ENCODE assay signal across 12 cellular contexts in the genomic region with DNA sequence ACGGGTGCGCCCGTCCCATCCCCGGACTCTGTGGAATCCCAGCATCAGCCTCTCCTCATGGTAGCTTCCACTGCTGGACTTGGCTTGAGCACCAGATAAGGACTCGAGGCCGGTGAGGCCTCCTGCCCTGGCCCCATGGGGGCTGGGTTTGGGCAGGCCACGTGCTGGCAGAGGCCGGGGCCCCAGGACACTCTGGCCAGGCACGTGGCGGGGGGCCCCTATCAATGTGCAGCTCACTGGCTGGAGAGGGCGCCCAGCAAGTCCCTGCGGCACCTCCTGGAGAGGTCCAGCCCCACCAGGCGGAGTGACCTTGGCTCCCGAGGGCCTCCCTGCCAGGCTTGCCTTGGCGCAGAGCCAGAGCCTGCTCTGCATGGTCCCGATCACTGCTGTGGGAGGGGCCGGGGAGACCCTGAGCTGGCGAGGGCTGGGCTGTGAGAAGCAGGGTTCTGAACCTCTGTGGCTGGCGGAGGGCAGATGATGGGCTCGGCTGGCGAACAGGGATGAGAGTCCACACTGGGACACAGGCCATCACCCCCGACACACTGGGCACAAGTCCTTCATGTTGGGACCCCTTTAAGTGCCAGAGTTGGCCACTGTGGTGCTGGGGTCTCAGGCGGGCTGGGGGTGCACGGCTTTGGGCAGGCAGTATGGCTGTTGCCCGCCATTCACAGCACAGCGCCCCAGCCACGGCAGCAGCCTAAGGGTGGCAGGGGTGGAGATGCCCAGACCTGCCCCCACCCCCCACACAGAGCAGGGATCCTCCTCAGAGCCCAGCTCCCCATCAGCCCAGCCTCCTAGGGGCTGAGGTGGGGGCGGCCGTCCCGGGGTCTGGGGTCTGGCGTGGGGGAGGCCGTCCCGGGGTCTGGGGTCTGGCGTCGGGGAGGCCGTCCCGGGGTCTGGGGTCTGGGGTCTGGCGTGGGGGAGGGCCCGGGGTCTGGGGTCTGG. TPM values are rescaled to one million over a fixed set of nuclear protein-coding genes. Genes with fewer than 3 reads are reported as not detected.
DNase-seq lines count a peak whose midpoint lies in the region; ATAC-seq, FAIRE-seq and TF ChIP-seq lines count a peak whose summit lies in the region.
"Had no signal": no experiment of that assay in that cellular context is flagged by ENCODE, and none has a peak within 500 bp of the region (broad histone marks: within the 10 kb centered on the region; RNA-seq: fewer than 3 reads in every experiment).

No MANE protein-coding gene starts in this region.

- no peak for FAIRE-seq in D721Med (lab: Jason Lieb, UNC)
- FAIRE-seq: RCC 7860 had no signal

- H4K20me1 ChIP-seq in SK-N-SH (ENCODE audit: insufficient read depth) = peaks cover 30% of the 10 kb centered on the region

- H2AFZ ChIP-seq in SK-N-SH (ENCODE audit: low read depth) = no peak overlapping the region

- no peaks in the 10 kb centered on the region for H3K9me2 ChIP-seq in SK-N-SH

- H3K4me1 ChIP-seq in SK-N-SH (ENCODE audit: control insufficient read depth in 1 of 2, insufficient read depth in 2 of 2, low read depth in 1 of 2, low read length in 1 of 2) (peaks cover 0 to 47% of the 10 kb centered on the region in 2 experiments; a peak in 1 of 4 replicates), Panc1 (ENCODE audit: control insufficient read depth, insufficient read depth, low read length) (peaks cover 48% of the 10 kb centered on the region), left lung (peaks cover 37 to 89% of the 10 kb centered on the region in 2 donors), thyroid gland (peaks cover 50 to 98% of the 10 kb centered on the region in 2 donors), gastrocnemius medialis (peaks cover 67 to 75% of the 10 kb centered on the region in 2 donors)

- no peak for TF ChIP-seq EP300 in SK-N-SH (IDR thresholded peaks at IDR 0.05; ENCODE audit: borderline replicate concordance in 1 of 2, low read depth in 1 of 2, low read length in 1 of 2)

- CTCF ChIA-PET in SK-N-SH (lab: Yijun Ruan, JAX) = interaction anchor here (0.9 to 22.5 kb wide), 7 partner anchors 9 to 152 kb away, joined by 3 to 511 read pairs (median 7); a partner anchor contains a TSS
- CTCF ChIA-PET in Panc1 (lab: Charles Lee) = interaction anchor here (1.3 kb wide), 1 partner anchor 151 kb away, joined by 4 read pairs; no protein-coding TSS in a partner anchor

- TF ChIP-seq CTCF in SK-N-SH (IDR thresholded peaks at IDR 0.05) (no peak), Panc1 (IDR thresholded peaks at IDR 0.05) (no peak), left lung (IDR thresholded peaks at IDR 0.05) (no peak), thyroid gland (IDR thresholded peaks at IDR 0.05) (no peak), D721Med (IDR thresholded peaks at IDR 0.05; ENCODE audit: insufficient read depth, missing control alignments) (no peak), gastrocnemius medialis (IDR thresholded peaks at IDR 0.05 in 4 of 5, conservative IDR thresholded peaks at IDR 0.05 in 1 of 5) (no peak)

- 94% methylated on average over 6 of the region's 39 CpGs for WGBS in SK-N-SH (ENCODE audit: low lambda C conversion rate)
- 37 to 41% methylated on average over 10 to 15 of the region's 39 CpGs for WGBS in thyroid gland, 2 donors

- H3K79me2 ChIP-seq in SK-N-SH (ENCODE audit: insufficient read depth) = no peaks in the 10 kb centered on the region

- TF ChIP-seq POLR2A in thyroid gland (IDR thresholded peaks at IDR 0.05) = no peak
- no peak for TF ChIP-seq POLR2A in gastrocnemius medialis (IDR thresholded peaks at IDR 0.05)

- H3K4me3 ChIP-seq in SK-N-SH (ENCODE audit: low read depth in 2 of 2, low read length in 1 of 2) (no peak overlapping the region), Panc1 (ENCODE audit: low read depth in 2 of 2, low read length in 2 of 2) (no peak overlapping the region), left lung (no peak overlapping the region), thyroid gland (replicated peaks in 1 of 3) (no peak overlapping the region), gastrocnemius medialis (no peak overlapping the region)
- H3K4me3 ChIP-seq: coronary artery had no signal

- peaks cover 0 to 6% of the 10 kb centered on the region in 2 experiments for H3K36me3 ChIP-seq in SK-N-SH (replicated peaks in 1 of 2; ENCODE audit: control insufficient read depth in 1 of 2, insufficient read depth in 2 of 2, low read length in 1 of 2)
- H3K36me3 ChIP-seq in Panc1 (ENCODE audit: control insufficient read depth, insufficient read depth, low read length) = no peaks in the 10 kb centered on the region
- H3K36me3 ChIP-seq in left lung = peaks cover 0 to 7% of the 10 kb centered on the region in 2 donors
- no peaks in the 10 kb centered on the region for H3K36me3 ChIP-seq in thyroid gland
- H3K36me3 ChIP-seq in gastrocnemius medialis = no peaks in the 10 kb centered on the region

- ATAC-seq in SK-N-SH treated with all-trans-retinoic acid at 6 μM for 48 hours (no peak), Panc1 (peak; percentile 4; the same call in 1 of the 2 replicates), left lung (no peak), gastrocnemius medialis (no peak)

- no peaks in the 10 kb centered on the region for H3F3A ChIP-seq in SK-N-SH (replicated peaks; ENCODE audit: insufficient read depth)

- POLR2A ChIA-PET in SK-N-SH (lab: Yijun Ruan, JAX) (interaction anchor here (1.0 to 1.1 kb wide), 2 partner anchors 19 to 156 kb away, joined by 3 read pairs; a partner anchor contains a TSS), Panc1 (lab: Charles Lee) (interaction anchor here (0.6 to 0.7 kb wide), 2 partner anchors 15 to 21 kb away, joined by 3 read pairs; no protein-coding TSS in a partner anchor)

- H3K27ac ChIP-seq in SK-N-SH (ENCODE audit: low read depth in 2 of 2, low read length in 1 of 2) (no peak overlapping the region; a peak in 1 of 4 replicates), Panc1 (ENCODE audit: low read length) (no peak overlapping the region), left lung (no peak overlapping the region), thyroid gland (no peak overlapping the region), gastrocnemius medialis (no peak overlapping the region)

- no peak overlapping the region for H3K4me2 ChIP-seq in SK-N-SH

- H3K9ac ChIP-seq in SK-N-SH = no peak overlapping the region

- H3K9me3 ChIP-seq in SK-N-SH (no peaks in the 10 kb centered on the region), Panc1 (ENCODE audit: control insufficient read depth, insufficient read depth, low read depth, low read length) (no peaks in the 10 kb centered on the region), left lung (no peaks in the 10 kb centered on the region), thyroid gland (no peaks in the 10 kb centered on the region), gastrocnemius medialis (no peaks in the 10 kb centered on the region)

- intact Hi-C loops in Panc1 (cut with micrococcal nuclease; ENCODE audit: unreplicated experiment) (loop anchor here (5.0 kb wide), 1 partner anchor 155 kb away; no protein-coding TSS in a partner anchor), left lung (cut with DNase I) (no loop called here), thyroid gland (cut with DNase I) (loop anchor here (5.0 kb wide), 1 partner anchor 100 kb away; no protein-coding TSS in a partner anchor), gastrocnemius medialis (cut with DNase I; ENCODE audit: low total_unique reads) (no loop called here)

- BruUV-seq in Panc1 (replicated peaks; lab: Mats Ljungman, UMichigan) = no TSS peak

- no peak for TF ChIP-seq RAD21 in SK-N-SH (IDR thresholded peaks at IDR 0.05; ENCODE audit: low read length)

- DNase-seq in SK-N-SH = peak; percentile 89
- DNase-seq in Panc1 (ENCODE audit: low read depth, low spot score) = no peak
- peak; percentile 34 to 78 for DNase-seq in left lung
- peak; percentile 78 to 82 for DNase-seq in thyroid gland
- no peak for DNase-seq in D721Med (ENCODE audit: insufficient read length, low spot score)
- no peak for DNase-seq in epidermal melanocyte (ENCODE audit: insufficient read length, low spot score)
- no peak for DNase-seq in gastrocnemius medialis
- DNase-seq: activated CD4-positive, CD25-positive, alpha-beta regulatory T cell treated with anti-CD3 and anti-CD28 coated beads, Interleukin-2, amount 50 U/mL, for 72 hours; stimulated activated CD4-positive, alpha-beta T cell treated with anti-CD3 and anti-CD28 coated beads, Interleukin-15, amount 100 ng/mL, for 24 hours had no signal

- H3K27me3 ChIP-seq in SK-N-SH (ENCODE audit: insufficient read depth) = no peaks in the 10 kb centered on the region
- H3K27me3 ChIP-seq in Panc1 (ENCODE audit: control insufficient read depth, insufficient read depth, low read length) = no peaks in the 10 kb centered on the region
- H3K27me3 ChIP-seq in left lung = no peaks in the 10 kb centered on the region
- H3K27me3 ChIP-seq in thyroid gland = no peaks in the 10 kb centered on the region
- no peaks in the 10 kb centered on the region for H3K27me3 ChIP-seq in gastrocnemius medialis

- in situ Hi-C loops in Panc1 (cut with HindIII; ENCODE audit: low pct_unique_long_range_greater_than_20kb, low sequenced_read_pairs) = no loop called here
- in situ Hi-C loops in gastrocnemius medialis (cut with MboI; ENCODE audit: low sequenced_read_pairs in 4 of 4) = no loop called here

TF ChIP-seq in SK-N-SH, 30 proteins besides CTCF, POLR2A, EP300 and RAD21 (continues in another document):
- no peak for TF ChIP-seq YY1 (IDR thresholded peaks at IDR 0.05; ENCODE audit: low read depth)
- TF ChIP-seq FOXJ3 (CRISPR knock-in tag; IDR thresholded peaks at IDR 0.05) = no peak
- no peak for TF ChIP-seq NRF1 (IDR thresholded peaks at IDR 0.05; ENCODE audit: low read depth, low read length)
- no peak for TF ChIP-seq SMC3 (IDR thresholded peaks at IDR 0.05; ENCODE audit: low read depth, low read length)
- TF ChIP-seq NFIC (IDR thresholded peaks at IDR 0.05; ENCODE audit: borderline replicate concordance) = no peak

TF ChIP-seq in SK-N-SH treated with all-trans-retinoic acid at 6 μM for 48 hours, 23 proteins besides CTCF, POLR2A, EP300 and RAD21 (continues in another document):
- TF ChIP-seq TOX (CRISPR knock-in tag; IDR thresholded peaks at IDR 0.05; ENCODE audit: borderline replicate concordance) (no peak), ISL1 (CRISPR knock-in tag; IDR thresholded peaks at IDR 0.05) (no peak), OSR1 (CRISPR knock-in tag; IDR thresholded peaks at IDR 0.05) (no peak), GLIS3 (CRISPR knock-in tag; IDR thresholded peaks at IDR 0.05) (no peak), ZNF70 (CRISPR knock-in tag; IDR thresholded peaks at IDR 0.05) (no peak), BACH2 (CRISPR knock-in tag; IDR thresholded peaks at IDR 0.05; ENCODE audit: borderline replicate concordance) (no peak), ZFP30 (CRISPR knock-in tag; IDR thresholded peaks at IDR 0.05) (no peak), ESRRG (CRISPR knock-in tag; IDR thresholded peaks at IDR 0.05) (no peak), PPARA (CRISPR knock-in tag; IDR thresholded peaks at IDR 0.05; ENCODE audit: borderline replicate concordance) (no peak), TCF4 (CRISPR knock-in tag; IDR thresholded peaks at IDR 0.05; ENCODE audit: borderline replicate concordance) (no peak)

RNA-seq across cellular contexts. Expression of a gene that starts 19.1 kb away (rescaled TPM):
- polyA plus RNA-seq in SK-N-SH (2012; rRNA removed) = 9.1 and 9.5 TPM in 2 replicates
- polyA plus RNA-seq in SK-N-SH (2012; cell fraction: cytosol; rRNA removed) = 10.7 and 12.3 TPM in 2 replicates
- 6.8 and 9.6 TPM in 2 replicates for polyA plus RNA-seq in SK-N-SH (2012; cell fraction: nucleus; rRNA removed)
- 41.5 TPM for total RNA-seq in Panc1 (2021; ENCODE audit: unreplicated experiment)
- 29.2 TPM for polyA plus RNA-seq in Panc1 (2012; ENCODE audit: insufficient read length)
- total RNA-seq in left lung = 10 to 100 TPM; 18.3 to 26.4 TPM
- 10 to 100 TPM; 19.8 to 33.8 (median 26.7) TPM for total RNA-seq in thyroid gland
- 10 to 100 TPM; 44.2 to 50.1 (median 46.1) TPM for total RNA-seq in gastrocnemius medialis

Comparison
In these comparisons a context has a peak if more than half of its experiments do, and no peak if none do; other contexts are left out.
1. DNase-seq: peak in SK-N-SH (single experiment), left lung (2 of 2) and thyroid gland (2 of 2); none in Panc1 (single experiment), D721Med (single experiment), epidermal melanocyte (single experiment) and gastrocnemius medialis (0 of 2).
2. intact Hi-C loops: an anchor here in Panc1 (5.0 kb wide) and thyroid gland (5.0 kb wide); none called in left lung and gastrocnemius medialis.